23 cellular contexts compared by ENCODE assay signal in genomic region chr2:205990104-205990503, GRCh38.
DNase-seq lines count a peak whose midpoint lies in the region; ATAC-seq, FAIRE-seq and TF ChIP-seq lines count a peak whose summit lies in the region.
"Had no signal": no experiment of that assay in that cellular context is flagged by ENCODE, and none has a peak within 500 bp of the region (broad histone marks: within the 10 kb centered on the region; RNA-seq: fewer than 3 reads in every experiment).

No MANE protein-coding gene starts in this region.

- no peak for DNase-seq in A549 (ENCODE audit: low read depth in 1 of 2, low spot score in 1 of 2)
- DNase-seq in CD8-positive, alpha-beta T cell: no peak
- no peak for DNase-seq in stimulated activated CD4-positive, alpha-beta T cell treated with anti-CD3 and anti-CD28 coated beads, Interleukin-2, amount 100 ng/mL, for 24 hours
- no peak for DNase-seq in NCI-H526 (lab: John Stamatoyannopoulos, UW)
- no peak for DNase-seq in pancreas
- DNase-seq in NCI-H2107 (lab: John Stamatoyannopoulos, UW): no peak
- DNase-seq: Caco-2; CD4-positive, alpha-beta T cell; DMS 273 treated with DMSO at 0.1 percent for 48 hours; DND-41; HCEC 1CT; NCI-H1092 treated with DMSO at 0.1 percent for 48 hours; NCI-H1436 treated with DMSO at 0.1 percent for 48 hours; NCI-H1930; NCI-H226; NCI-H510A treated with DMSO at 0.1 percent for 48 hours; NCI-H774 had no signal

- intact Hi-C loops in CD8-positive, alpha-beta T cell (cut with DNase I, micrococcal nuclease): no loop called here
- intact Hi-C loops in pancreas (cut with DNase I): no loop called here

- H3K36me3 ChIP-seq in CD8-positive, alpha-beta T cell (ENCODE audit: insufficient read depth, low read length): no peaks in the 10 kb centered on the region
- H3K36me3 ChIP-seq in liver (ENCODE audit: control insufficient read depth in 4 of 4, insufficient read depth in 3 of 4, low read depth in 1 of 4, low read length in 3 of 4): peaks cover 0 to 2% (median 2%) of the 10 kb centered on the region in 4 donors
- H3K36me3 ChIP-seq in pancreas: no peaks in the 10 kb centered on the region

- no peak for FAIRE-seq in A549 (lab: Jason Lieb, UNC)
- FAIRE-seq in pancreas (lab: Jason Lieb, UNC): no peak
- FAIRE-seq: GM12891 had no signal

- H3K27ac Mint-ChIP-seq in CD8-positive, alpha-beta T cell: peak overlapping the region; percentile 24
- H3K27ac Mint-ChIP-seq: CD4-positive, alpha-beta T cell had no signal

- ATAC-seq in A549: no peak; a peak in 1 of 6 replicates
- no peak for ATAC-seq in CD8-positive, alpha-beta T cell
- no peak for ATAC-seq in pancreas
- ATAC-seq: Panc1 had no signal

- 79% methylated on average over 2 of the region's 2 CpGs for WGBS in A549 (ENCODE audit: missing lambda C conversion rate)
- 96% methylated on average over 2 of the region's 2 CpGs for WGBS in liver
- 89 to 98% methylated on average over 2 of the region's 2 CpGs for WGBS in pancreas, 2 donors

- H3K4me3 Mint-ChIP-seq in CD8-positive, alpha-beta T cell: no peak overlapping the region
- H3K4me3 Mint-ChIP-seq: CD4-positive, alpha-beta T cell had no signal

- CTCF ChIA-PET in A549 (lab: Yijun Ruan, JAX): no interaction called here
- CTCF ChIA-PET in CD8-positive, alpha-beta T cell (lab: Charles Lee): no interaction called here

- H3K4me2 ChIP-seq in A549: peak overlapping the region; percentile 38; the same call in 2 of the 3 replicates
- H3K4me2 ChIP-seq: KMS-11 had no signal

- H3K4me1 Mint-ChIP-seq in CD8-positive, alpha-beta T cell (ENCODE audit: low read depth): no peaks in the 10 kb centered on the region

- TF ChIP-seq POLR2A in A549 (IDR thresholded peaks at IDR 0.05; ENCODE audit: low read length): no peak

- H3K36me3 Mint-ChIP-seq in CD8-positive, alpha-beta T cell: peaks cover 37% of the 10 kb centered on the region

- no peak overlapping the region for H3K9ac ChIP-seq in liver (ENCODE audit: low read depth in 1 of 2, low read length in 2 of 2)
- H3K9ac ChIP-seq: GM23248, KMS-11 had no signal

- no peaks in the 10 kb centered on the region for H3K27me3 Mint-ChIP-seq in CD8-positive, alpha-beta T cell (ENCODE audit: low read depth)
- H3K27me3 Mint-ChIP-seq: CD4-positive, alpha-beta T cell had no signal

- POLR2A ChIA-PET in A549 (lab: Yijun Ruan, JAX): no interaction called here
- POLR2A ChIA-PET in CD8-positive, alpha-beta T cell (lab: Charles Lee): no interaction called here

- peak overlapping the region in 1 of 2 experiments; percentile 34; a peak in 2 of 6 replicates for H3K27ac ChIP-seq in A549
- H3K27ac ChIP-seq in CD8-positive, alpha-beta T cell (ENCODE audit: low read depth, low read length): no peak overlapping the region
- peak overlapping the region; percentile 53 for H3K27ac ChIP-seq in angular gyrus (ENCODE audit: low read depth, low read length)
- H3K27ac ChIP-seq in liver (ENCODE audit: low read depth in 1 of 2, low read length in 2 of 2): peak overlapping the region; percentile 21 to 45
- H3K27ac ChIP-seq in pancreas: no peak overlapping the region
- H3K27ac ChIP-seq: GM23248, KMS-11 had no signal

- H3K4me1 ChIP-seq in A549 (peaks cover 15% of the 10 kb centered on the region; the same call in 2 of the 3 replicates), liver (ENCODE audit: control insufficient read depth in 4 of 4, insufficient read depth in 4 of 4, low read length in 3 of 4) (peaks cover 3 to 19% (median 13%) of the 10 kb centered on the region in 4 donors), pancreas (no peaks in the 10 kb centered on the region)
- H3K4me1 ChIP-seq in CD8-positive, alpha-beta T cell (ENCODE audit: insufficient read depth, low read length): no peaks in the 10 kb centered on the region

- H3K27me3 ChIP-seq in CD8-positive, alpha-beta T cell (ENCODE audit: insufficient read depth, low read length): no peaks in the 10 kb centered on the region
- H3K27me3 ChIP-seq in liver (ENCODE audit: control insufficient read depth in 4 of 4, insufficient read depth in 4 of 4, low read length in 3 of 4) (no peaks in the 10 kb centered on the region), pancreas (no peaks in the 10 kb centered on the region)

- no peaks in the 10 kb centered on the region for H3K9me3 Mint-ChIP-seq in CD8-positive, alpha-beta T cell
- H3K9me3 Mint-ChIP-seq: CD4-positive, alpha-beta T cell had no signal

- no peak for TF ChIP-seq EP300 in A549 (IDR thresholded peaks at IDR 0.05)

- TF ChIP-seq CTCF in A549 (IDR thresholded peaks at IDR 0.05) (no peak), liver (IDR thresholded peaks at IDR 0.05; ENCODE audit: low read depth, low read length, missing input control) (no peak), pancreas (IDR thresholded peaks at IDR 0.05) (no peak)
- TF ChIP-seq CTCF in CD8-positive, alpha-beta T cell (IDR thresholded peaks at IDR 0.05): no peak

- H3K9me3 ChIP-seq in A549 (no peaks in the 10 kb centered on the region), liver (ENCODE audit: control insufficient read depth in 4 of 4, low read length in 3 of 4) (no peaks in the 10 kb centered on the region), pancreas (no peaks in the 10 kb centered on the region)
- no peaks in the 10 kb centered on the region for H3K9me3 ChIP-seq in CD8-positive, alpha-beta T cell (ENCODE audit: low read length)
- H3K9me3 ChIP-seq: Caco-2 had no signal

- TF ChIP-seq RAD21 in A549 (conservative IDR thresholded peaks at IDR 0.05 in 1 of 2, IDR thresholded peaks at IDR 0.05 in 1 of 2) (no peak), liver (IDR thresholded peaks at IDR 0.05) (no peak)

- H3K4me3 ChIP-seq in A549 (no peak overlapping the region), liver (ENCODE audit: low read depth in 1 of 3, low read length in 3 of 3) (no peak overlapping the region), pancreas (no peak overlapping the region)
- H3K4me3 ChIP-seq in CD8-positive, alpha-beta T cell (ENCODE audit: low read depth, low read length): no peak overlapping the region
- H3K4me3 ChIP-seq: GM23248 had no signal

TF ChIP-seq in A549, 52 proteins besides CTCF, POLR2A, EP300 and RAD21:
- no peak for TF ChIP-seq RFX5 (IDR thresholded peaks at IDR 0.05)
- no peak for TF ChIP-seq KDM1A (IDR thresholded peaks at IDR 0.05; ENCODE audit: low read depth)
- TF ChIP-seq HOXA7 (CRISPR knock-in tag; IDR thresholded peaks at IDR 0.05): no peak
- no peak for TF ChIP-seq ZSCAN20 (CRISPR knock-in tag; IDR thresholded peaks at IDR 0.05)
- no peak for TF ChIP-seq HEYL (CRISPR knock-in tag; IDR thresholded peaks at IDR 0.05)
- no peak for TF ChIP-seq CBX2 (IDR thresholded peaks at IDR 0.05; ENCODE audit: borderline replicate concordance, low read depth)
- no peak for TF ChIP-seq FOXS1 (CRISPR knock-in tag; IDR thresholded peaks at IDR 0.05)
- no peak for TF ChIP-seq MAZ (IDR thresholded peaks at IDR 0.05; ENCODE audit: borderline replicate concordance, low read depth, low read length)
- TF ChIP-seq RARB (CRISPR knock-in tag; IDR thresholded peaks at IDR 0.05): no peak
- no peak for TF ChIP-seq FOSB (CRISPR knock-in tag; IDR thresholded peaks at IDR 0.05)
TF ChIP-seq in A549: peak in this region for 0.

TF ChIP-seq in liver, 16 proteins besides CTCF, POLR2A, EP300 and RAD21:
- TF ChIP-seq EGR1 (IDR thresholded peaks at IDR 0.05; ENCODE audit: low read depth in 2 of 2): no peak
- no peak for TF ChIP-seq RXRA (IDR thresholded peaks at IDR 0.05)
- TF ChIP-seq ZBTB33 (IDR thresholded peaks at IDR 0.05): no peak
- TF ChIP-seq SP1 (IDR thresholded peaks at IDR 0.05): no peak

Comparison
In these comparisons a context has a peak if more than half of its experiments do, and no peak if none do; other contexts are left out.
1. H3K27ac ChIP-seq: peak in angular gyrus (single experiment) and liver (2 of 2); none in CD8-positive, alpha-beta T cell (single experiment) and pancreas (0 of 4).